ENCODE assay signal across 31 cellular contexts in the genomic region with DNA sequence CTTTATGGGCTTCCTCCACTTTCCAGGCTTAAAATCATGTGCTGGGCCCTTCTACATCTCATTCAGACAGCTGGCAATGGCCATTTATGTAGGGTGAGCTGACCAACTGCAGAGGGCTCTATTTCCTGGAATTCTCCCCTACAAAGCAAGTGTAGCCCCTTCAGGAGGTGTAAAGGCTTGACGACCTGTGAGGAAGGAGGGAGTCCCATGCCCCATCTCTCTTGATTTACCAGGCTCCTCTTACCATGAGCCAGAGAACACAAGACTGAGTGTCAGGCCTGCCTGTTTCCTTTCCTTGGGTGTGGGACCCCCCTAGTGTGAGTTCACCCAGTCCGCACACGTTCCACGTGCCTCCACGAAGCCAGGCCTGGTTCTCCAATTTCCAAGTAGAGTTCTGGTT. TPM values are rescaled to one million over a fixed set of nuclear protein-coding genes. Genes with fewer than 3 reads are reported as not detected.
"Had no signal": no experiment of that assay in that cellular context is flagged by ENCODE, and none has a peak within 500 bp of the region (broad histone marks: within the 10 kb centered on the region; RNA-seq: fewer than 3 reads in every experiment).

No MANE protein-coding gene starts in this region.

- DNase-seq: activated CD4-positive, alpha-beta memory T cell treated with anti-CD3 and anti-CD28 coated beads for 36 hours; activated CD4-positive, alpha-beta T cell treated with anti-CD3 and anti-CD28 coated beads for 36 hours; activated CD4-positive, alpha-beta T cell treated with anti-CD3 and anti-CD28 coated beads, Interleukin-2, amount 10 ng/mL, durations not matched to agents 24 days and 14 days; activated CD4-positive, CD25-positive, alpha-beta regulatory T cell; activated CD4-positive, CD25-positive, alpha-beta regulatory T cell treated with anti-CD3 and anti-CD28 coated beads, Interleukin-2, amount 50 U/mL, for 72 hours; activated CD8-positive, alpha-beta memory T cell treated with anti-CD3 and anti-CD28 coated beads, Interleukin-2, amount 10 ng/mL, durations not matched to agents 7 days and 5 days; activated CD8-positive, alpha-beta memory T cell treated with anti-CD3 and anti-CD28 coated beads, Interleukin-2, amount 50 U/mL, for 4 hours; activated CD8-positive, alpha-beta T cell treated with anti-CD3 and anti-CD28 coated beads, Interleukin-2, amount 10 ng/mL, durations not matched to agents 7 days and 5 days; activated effector memory CD4-positive, alpha-beta T cell treated with anti-CD3 and anti-CD28 coated beads, Interleukin-2, amount 50 U/mL, for 16 hours; activated naive CD4-positive, alpha-beta T cell treated with anti-CD3 and anti-CD28 coated beads for 36 hours; activated naive CD8-positive, alpha-beta T cell treated with anti-CD3 and anti-CD28 coated beads for 36 hours; activated T-cell treated with anti-CD3 and anti-CD28 coated beads, Interleukin-2, amount 50 U/mL, for 1 hour; activated T-cell treated with anti-CD3 and anti-CD28 coated beads, Interleukin-2, amount 50 U/mL, for 48 hours; central memory CD4-positive, alpha-beta T cell; cerebellar nuclear complex; colonic mucosa; effector memory CD8-positive, alpha-beta T cell; foreskin fibroblast; T-helper 2 cell had no signal

- H3K4me3 Mint-ChIP-seq: activated CD4-positive, alpha-beta memory T cell treated with anti-CD3 and anti-CD28 coated beads for 36 hours; activated CD4-positive, alpha-beta T cell treated with anti-CD3 and anti-CD28 coated beads for 36 hours; activated CD4-positive, alpha-beta T cell treated with anti-CD3 and anti-CD28 coated beads, Interleukin-2, amount 10 ng/mL, durations not matched to agents 24 days and 14 days; activated CD8-positive, alpha-beta memory T cell treated with anti-CD3 and anti-CD28 coated beads, Interleukin-2, amount 10 ng/mL, durations not matched to agents 7 days and 5 days; activated CD8-positive, alpha-beta T cell treated with anti-CD3 and anti-CD28 coated beads, Interleukin-2, amount 10 ng/mL, durations not matched to agents 7 days and 5 days; activated naive CD4-positive, alpha-beta T cell treated with anti-CD3 and anti-CD28 coated beads for 36 hours; activated naive CD4-positive, alpha-beta T cell treated with anti-CD3 and anti-CD28 coated beads, Interleukin-2, amount 50 U/mL, for 24 hours; activated naive CD8-positive, alpha-beta T cell treated with anti-CD3 and anti-CD28 coated beads for 36 hours; activated T-helper 1 cell treated with anti-CD3 and anti-CD28 coated beads, Interleukin-12 subunit alpha, Interleukin-12 subunit beta, Interleukin-2, Interleukin-4 antibody, amounts not matched to agents 30 ng/mL and 10 ng/mL and 1 ng/mL, durations not matched to agents 14 hours and 24 hours and 36 hours; brain; effector memory CD8-positive, alpha-beta T cell had no signal

- H3K27me3 ChIP-seq: ascending aorta, colonic mucosa had no signal

- H3K27me3 Mint-ChIP-seq: activated CD8-positive, alpha-beta memory T cell treated with anti-CD3 and anti-CD28 coated beads, Interleukin-2, amount 10 ng/mL, durations not matched to agents 7 days and 5 days had no signal

- H3K9me3 ChIP-seq: ascending aorta, breast epithelium, colonic mucosa had no signal

- H3K27ac Mint-ChIP-seq: activated CD4-positive, alpha-beta memory T cell treated with anti-CD3 and anti-CD28 coated beads for 36 hours; activated CD4-positive, alpha-beta T cell treated with anti-CD3 and anti-CD28 coated beads for 36 hours; activated CD4-positive, alpha-beta T cell treated with anti-CD3 and anti-CD28 coated beads, Interleukin-2, amount 10 ng/mL, durations not matched to agents 24 days and 14 days; activated CD8-positive, alpha-beta memory T cell treated with anti-CD3 and anti-CD28 coated beads, Interleukin-2, amount 10 ng/mL, durations not matched to agents 7 days and 5 days; activated CD8-positive, alpha-beta T cell treated with anti-CD3 and anti-CD28 coated beads, Interleukin-2, amount 10 ng/mL, durations not matched to agents 7 days and 5 days; activated naive CD4-positive, alpha-beta T cell treated with anti-CD3 and anti-CD28 coated beads for 36 hours; activated naive CD4-positive, alpha-beta T cell treated with anti-CD3 and anti-CD28 coated beads, Interleukin-2, amount 50 U/mL, for 24 hours; activated naive CD8-positive, alpha-beta T cell treated with anti-CD3 and anti-CD28 coated beads for 36 hours; activated T-helper 1 cell treated with anti-CD3 and anti-CD28 coated beads, Interleukin-12 subunit alpha, Interleukin-12 subunit beta, Interleukin-2, Interleukin-4 antibody, amounts not matched to agents 30 ng/mL and 10 ng/mL and 1 ng/mL, durations not matched to agents 14 hours and 24 hours and 36 hours; activated T-helper 2 cell treated with anti-CD3 and anti-CD28 coated beads, Interferon-gamma antibody, Interleukin-2, Interleukin-4, amounts not matched to agents 10 μg/mL and 5 μg/mL and 100 μg/mL, durations not matched to agents 14 hours and 24 hours and 36 hours; brain; effector memory CD8-positive, alpha-beta T cell had no signal

- H3K9me3 Mint-ChIP-seq: activated CD4-positive, alpha-beta memory T cell treated with anti-CD3 and anti-CD28 coated beads for 36 hours; activated CD4-positive, alpha-beta T cell treated with anti-CD3 and anti-CD28 coated beads, Interleukin-2, amount 10 ng/mL, durations not matched to agents 24 days and 14 days; activated naive CD4-positive, alpha-beta T cell treated with anti-CD3 and anti-CD28 coated beads for 36 hours; activated naive CD4-positive, alpha-beta T cell treated with anti-CD3 and anti-CD28 coated beads, Interleukin-2, amount 50 U/mL, for 24 hours; activated naive CD8-positive, alpha-beta T cell treated with anti-CD3 and anti-CD28 coated beads for 36 hours; activated T-helper 1 cell treated with anti-CD3 and anti-CD28 coated beads, Interleukin-12 subunit alpha, Interleukin-12 subunit beta, Interleukin-2, Interleukin-4 antibody, amounts not matched to agents 30 ng/mL and 10 ng/mL and 1 ng/mL, durations not matched to agents 14 hours and 24 hours and 36 hours; activated T-helper 2 cell treated with anti-CD3 and anti-CD28 coated beads, Interferon-gamma antibody, Interleukin-2, Interleukin-4, amounts not matched to agents 10 μg/mL and 5 μg/mL and 100 μg/mL, durations not matched to agents 14 hours and 24 hours and 36 hours; brain had no signal

- H3K4me3 ChIP-seq: ascending aorta, breast epithelium, cardiac muscle cell, colonic mucosa had no signal

- H3K36me3 Mint-ChIP-seq: activated CD4-positive, alpha-beta memory T cell treated with anti-CD3 and anti-CD28 coated beads for 36 hours; activated CD8-positive, alpha-beta memory T cell treated with anti-CD3 and anti-CD28 coated beads, Interleukin-2, amount 10 ng/mL, durations not matched to agents 7 days and 5 days; activated naive CD4-positive, alpha-beta T cell treated with anti-CD3 and anti-CD28 coated beads, Interleukin-2, amount 50 U/mL, for 24 hours; activated naive CD8-positive, alpha-beta T cell treated with anti-CD3 and anti-CD28 coated beads for 36 hours; brain had no signal

- H3K4me1 ChIP-seq: ascending aorta, breast epithelium, colonic mucosa had no signal

- H3K4me1 Mint-ChIP-seq: activated CD4-positive, alpha-beta T cell treated with anti-CD3 and anti-CD28 coated beads for 36 hours; activated CD4-positive, alpha-beta T cell treated with anti-CD3 and anti-CD28 coated beads, Interleukin-2, amount 10 ng/mL, durations not matched to agents 24 days and 14 days; activated CD8-positive, alpha-beta memory T cell treated with anti-CD3 and anti-CD28 coated beads, Interleukin-2, amount 10 ng/mL, durations not matched to agents 7 days and 5 days; activated naive CD4-positive, alpha-beta T cell treated with anti-CD3 and anti-CD28 coated beads, Interleukin-2, amount 50 U/mL, for 24 hours; activated naive CD8-positive, alpha-beta T cell treated with anti-CD3 and anti-CD28 coated beads for 36 hours had no signal

- H3K36me3 ChIP-seq: ascending aorta, breast epithelium, cardiac muscle cell, colonic mucosa had no signal

- H3K27ac ChIP-seq: ascending aorta, breast epithelium, cardiac muscle cell, colonic mucosa, epithelial cell of prostate had no signal

- ATAC-seq: activated CD4-positive, alpha-beta T cell treated with anti-CD3 and anti-CD28 coated beads for 36 hours; activated CD8-positive, alpha-beta memory T cell treated with anti-CD3 and anti-CD28 coated beads, Interleukin-2, amount 10 ng/mL, durations not matched to agents 7 days and 5 days; activated CD8-positive, alpha-beta T cell treated with anti-CD3 and anti-CD28 coated beads, Interleukin-2, amount 10 ng/mL, durations not matched to agents 7 days and 5 days; effector memory CD8-positive, alpha-beta T cell had no signal

RNA-seq across cellular contexts. Expression of gene ZNF536, which starts 16.6 kb away (rescaled TPM):
- total RNA-seq: activated CD4-positive, alpha-beta memory T cell treated with anti-CD3 and anti-CD28 coated beads for 36 hours; activated CD4-positive, alpha-beta T cell treated with anti-CD3 and anti-CD28 coated beads for 36 hours; activated CD4-positive, alpha-beta T cell treated with anti-CD3 and anti-CD28 coated beads, Interleukin-2, amount 10 ng/mL, durations not matched to agents 24 days and 14 days; activated CD8-positive, alpha-beta memory T cell treated with anti-CD3 and anti-CD28 coated beads for 36 hours; activated CD8-positive, alpha-beta memory T cell treated with anti-CD3 and anti-CD28 coated beads, Interleukin-2, amount 10 ng/mL, durations not matched to agents 7 days and 5 days; activated CD8-positive, alpha-beta T cell treated with anti-CD3 and anti-CD28 coated beads, Interleukin-2, amount 10 ng/mL, durations not matched to agents 7 days and 5 days; activated naive CD4-positive, alpha-beta T cell treated with anti-CD3 and anti-CD28 coated beads for 36 hours; activated naive CD8-positive, alpha-beta T cell treated with anti-CD3 and anti-CD28 coated beads for 36 hours; activated T-helper 1 cell treated with anti-CD3 and anti-CD28 coated beads, Interleukin-12 subunit alpha, Interleukin-12 subunit beta, Interleukin-2, Interleukin-4 antibody, amounts not matched to agents 30 ng/mL and 10 ng/mL and 1 ng/mL, durations not matched to agents 14 hours and 24 hours and 36 hours; activated T-helper 2 cell treated with anti-CD3 and anti-CD28 coated beads, Interferon-gamma antibody, Interleukin-2, Interleukin-4, amounts not matched to agents 10 μg/mL and 5 μg/mL and 100 μg/mL, durations not matched to agents 14 hours and 24 hours and 36 hours; ascending aorta; dermis microvascular lymphatic vessel endothelial cell; endothelial cell of umbilical vein; T-helper 1 cell treated with Interleukin-12 subunit alpha and Interleukin-12 subunit beta and Interleukin-4 antibody, amounts not matched to agents 30 ng/mL and 1 ng/mL, for 36 hours had no signal
- polyA plus RNA-seq: endothelial cell of umbilical vein had no signal
